12 cellular contexts compared by ENCODE assay signal in genomic region chr7:75951506-75951905, GRCh38. TPM values are rescaled to one million over a fixed set of nuclear protein-coding genes. Genes with fewer than 3 reads are reported as not detected.
A peak's percentile ranks its signal among the peaks of the same experiment; 100 is the strongest.
DNase-seq lines count a peak whose midpoint lies in the region; ATAC-seq, FAIRE-seq and TF ChIP-seq lines count a peak whose summit lies in the region.
"Had no signal": no experiment of that assay in that cellular context is flagged by ENCODE, and none has a peak within 500 bp of the region (broad histone marks: within the 10 kb centered on the region; RNA-seq: fewer than 3 reads in every experiment).

No MANE protein-coding gene starts in this region.

- H3K9ac ChIP-seq in kidney (ENCODE audit: low read length in 2 of 2) (no peak overlapping the region), subcutaneous abdominal adipose tissue (ENCODE audit: low read length in 5 of 5) (peak overlapping the region in 1 of 5 donors; percentile 18)
- H3K9ac ChIP-seq: neural progenitor cell had no signal

- intact Hi-C loops in body of pancreas (cut with DNase I): no loop called here
- intact Hi-C loops in kidney (cut with DNase I): no loop called here

- peak; percentile 9 for ATAC-seq in body of pancreas
- no peak for ATAC-seq in GM18907 (IDR thresholded peaks at IDR 0.05; ENCODE audit: unreplicated experiment)
- no peak for ATAC-seq in GM18858 (IDR thresholded peaks at IDR 0.05; ENCODE audit: unreplicated experiment)
- ATAC-seq: activated CD4-positive, alpha-beta T cell treated with anti-CD3 and anti-CD28 coated beads for 36 hours had no signal

- no peak overlapping the region for H3K4me3 ChIP-seq in body of pancreas
- no peak overlapping the region for H3K4me3 ChIP-seq in kidney (ENCODE audit: low read length in 2 of 2)
- no peak overlapping the region for H3K4me3 ChIP-seq in subcutaneous abdominal adipose tissue (ENCODE audit: low read depth in 1 of 5, low read length in 5 of 5)
- H3K4me3 ChIP-seq: neural progenitor cell had no signal

- no peak for FAIRE-seq in kidney (lab: Jason Lieb, UNC)
- FAIRE-seq: H1 had no signal

- H3K4me1 ChIP-seq in body of pancreas: peaks cover 45% of the 10 kb centered on the region
- peaks cover 9 to 10% of the 10 kb centered on the region in 2 donors for H3K4me1 ChIP-seq in kidney (ENCODE audit: control insufficient read depth in 1 of 2, insufficient read depth in 1 of 2, low read depth in 1 of 2, low read length in 2 of 2)
- H3K4me1 ChIP-seq in subcutaneous abdominal adipose tissue (ENCODE audit: control insufficient read depth in 5 of 5, insufficient read depth in 5 of 5, low read length in 5 of 5): peaks cover 7 to 36% (median 26%) of the 10 kb centered on the region in 5 donors
- H3K4me1 ChIP-seq: neural progenitor cell had no signal

- DNase-seq in DMS53 (lab: John Stamatoyannopoulos, UW) (peak; percentile 40), DMS53 treated with DMSO at 0.1 percent for 48 hours (lab: John Stamatoyannopoulos, UW; ENCODE audit: unreplicated experiment) (no peak), body of pancreas (peak in 1 of 4 donors; percentile 62), kidney (peak; percentile 73), NCI-H1930 (lab: John Stamatoyannopoulos, UW) (no peak)
- DNase-seq: 8988T; activated CD4-positive, alpha-beta T cell treated with anti-CD3 and anti-CD28 coated beads for 36 hours had no signal

- peaks cover 0 to 5% of the 10 kb centered on the region in 2 donors for H3K36me3 ChIP-seq in body of pancreas (replicated peaks in 1 of 2; ENCODE audit: insufficient read depth in 1 of 2, low read depth in 2 of 2)
- peaks cover 12 to 17% of the 10 kb centered on the region in 2 donors for H3K36me3 ChIP-seq in kidney (ENCODE audit: control insufficient read depth in 1 of 2, insufficient read depth in 2 of 2, low read length in 2 of 2)
- H3K36me3 ChIP-seq in subcutaneous abdominal adipose tissue (ENCODE audit: control insufficient read depth in 5 of 5, insufficient read depth in 5 of 5, low read length in 5 of 5): peaks cover 0 to 45% (median 31%) of the 10 kb centered on the region in 5 donors
- H3K36me3 ChIP-seq: neural progenitor cell had no signal

- TF ChIP-seq POLR2A in body of pancreas (IDR thresholded peaks at IDR 0.05): no peak

- H3K9me3 ChIP-seq in body of pancreas (no peaks in the 10 kb centered on the region), kidney (ENCODE audit: control insufficient read depth in 1 of 2, low read length in 2 of 2) (no peaks in the 10 kb centered on the region), subcutaneous abdominal adipose tissue (ENCODE audit: control insufficient read depth in 5 of 5, low read length in 5 of 5) (no peaks in the 10 kb centered on the region)

- TF ChIP-seq CTCF in body of pancreas (IDR thresholded peaks at IDR 0.05) (no peak), kidney (IDR thresholded peaks at IDR 0.05; ENCODE audit: borderline replicate concordance, extremely low read depth, insufficient read depth) (no peak)

- 55 to 56% methylated on average over 3 to 5 of the region's 5 CpGs for whole genome bisulfite sequencing in body of pancreas, 2 donors

- H3K27ac ChIP-seq in body of pancreas (peak overlapping the region in 3 of 4 donors; percentile 4 to 71 (median 15)), kidney (ENCODE audit: low read depth in 2 of 2, low read length in 2 of 2) (no peak overlapping the region), subcutaneous abdominal adipose tissue (ENCODE audit: low read depth, low read length) (peak overlapping the region; percentile 41)
- H3K27ac ChIP-seq: neural progenitor cell had no signal

- no peaks in the 10 kb centered on the region for H3K27me3 ChIP-seq in body of pancreas
- no peaks in the 10 kb centered on the region for H3K27me3 ChIP-seq in subcutaneous abdominal adipose tissue (ENCODE audit: control insufficient read depth in 5 of 5, insufficient read depth in 4 of 5, low read length in 5 of 5)
- H3K27me3 ChIP-seq: neural progenitor cell had no signal

RNA-seq across cellular contexts. Expression of gene POR, which starts 36.6 kb away (rescaled TPM):
- 100 to 1,000 TPM in 1 of 2 donors, 10 to 100 TPM in 1; 54.2 to 118 TPM for total RNA-seq in body of pancreas
- total RNA-seq in kidney: 130 TPM
- 122 TPM for polyA plus RNA-seq in kidney (ENCODE audit: insufficient read depth, low read depth, low replicate concordance)

RNA-seq across cellular contexts. Expression of gene TMEM120A, which starts 42.9 kb away (rescaled TPM):
- total RNA-seq in body of pancreas: 10 to 100 TPM; 22.1 to 35.0 TPM
- total RNA-seq in kidney: 47.0 TPM
- polyA plus RNA-seq in kidney (ENCODE audit: insufficient read depth, low read depth, low replicate concordance): 141 TPM

Comparison
In these comparisons a context has a peak if more than half of its experiments do, and no peak if none do; other contexts are left out.
1. DNase-seq: peak in DMS53 (single experiment) and kidney (single experiment); none in DMS53 treated with DMSO at 0.1 percent for 48 hours (single experiment) and NCI-H1930 (0 of 2).
2. H3K27ac ChIP-seq: peak in body of pancreas (3 of 4) and subcutaneous abdominal adipose tissue (single experiment); none in kidney (0 of 2).